Comparison of ENCODE assay signal across 1 cellular context in genomic region chrX:53395605-53396298, GRCh38.
TF ChIP-seq lines count a peak whose summit lies in the region.

No MANE protein-coding gene starts in this region.

TF ChIP-seq in HepG2, 621 proteins besides CTCF, POLR2A, EP300 and RAD21:
- TF ChIP-seq, protein P1, sequence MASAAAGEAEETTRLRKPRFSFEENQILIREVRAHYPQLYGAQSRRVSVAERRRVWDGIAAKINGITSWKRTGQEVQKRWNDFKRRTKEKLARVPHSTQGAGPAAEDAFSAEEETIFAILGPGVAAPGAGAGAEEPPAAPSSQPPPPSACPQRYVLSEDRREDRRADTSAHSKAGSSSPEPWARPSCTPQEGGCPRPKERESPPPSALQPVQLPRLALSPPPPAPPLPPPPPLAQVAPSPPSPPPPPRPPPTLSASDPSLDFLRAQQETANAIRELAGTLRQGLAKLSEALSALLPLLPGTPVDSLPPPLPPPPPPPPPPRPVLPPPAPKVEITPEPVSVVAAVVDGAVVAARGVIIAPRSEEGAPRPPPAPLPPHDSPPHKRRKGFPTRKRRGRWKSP (CRISPR knock-in tag; IDR thresholded peaks at IDR 0.05): no peak
- TF ChIP-seq RCOR2 (CRISPR knock-in tag; IDR thresholded peaks at IDR 0.05) (no peak), MAFK (conservative IDR thresholded peaks at IDR 0.05 in 1 of 2, IDR thresholded peaks at IDR 0.05 in 1 of 2; ENCODE audit: low read length in 2 of 2) (no peak), ZNF530 (CRISPR knock-in tag; IDR thresholded peaks at IDR 0.05; ENCODE audit: low read depth) (no peak), CERS6 (CRISPR knock-in tag; IDR thresholded peaks at IDR 0.05) (no peak), KMT2B (CRISPR knock-in tag; IDR thresholded peaks at IDR 0.05) (no peak), ZNF547 (CRISPR knock-in tag; IDR thresholded peaks at IDR 0.05) (no peak), E2F2 (CRISPR knock-in tag; IDR thresholded peaks at IDR 0.05; ENCODE audit: borderline replicate concordance) (no peak)
